1 cellular context compared by ENCODE assay signal in the genomic region with DNA sequence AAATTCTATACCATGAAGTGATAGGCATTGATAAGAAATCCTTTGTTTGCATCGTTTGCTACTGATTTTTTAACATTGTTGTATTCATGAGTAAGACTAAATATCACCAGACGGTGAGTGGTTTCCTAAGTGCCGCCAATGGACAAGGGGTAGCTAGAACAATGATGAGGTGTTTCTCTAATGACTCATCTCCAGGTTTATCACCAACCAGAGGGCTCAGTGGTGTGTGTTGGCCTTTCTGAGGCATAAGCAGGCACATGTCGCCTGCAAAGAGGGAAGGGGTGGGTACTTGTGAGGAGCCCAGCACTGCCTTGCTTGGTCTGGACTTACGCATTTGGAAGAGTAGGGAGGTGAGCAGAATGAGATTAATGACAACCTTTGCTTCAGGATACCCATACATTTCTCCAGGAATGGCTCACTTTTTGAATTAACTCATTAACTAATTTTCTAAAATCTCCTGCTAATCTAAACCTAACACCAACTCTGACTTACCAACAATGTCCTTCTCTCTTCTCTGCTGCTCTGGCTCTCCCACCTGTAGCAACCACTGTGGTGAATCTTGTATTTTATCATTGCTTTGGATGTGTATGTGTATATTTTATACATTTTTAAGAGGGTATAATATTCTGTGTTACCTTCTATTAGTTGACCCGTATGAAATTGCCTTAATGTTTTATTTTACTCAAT.
TF ChIP-seq lines count a peak whose summit lies in the region.

No MANE protein-coding gene starts in this region.

TF ChIP-seq in HEK293, 187 proteins besides CTCF, POLR2A, EP300 and RAD21 (continues in another document):
- TF ChIP-seq ZNF629 (tag by site-specific recombination; IDR thresholded peaks at IDR 0.05) (peak; percentile 86), SCRT1 (tag by site-specific recombination; IDR thresholded peaks at IDR 0.05; ENCODE audit: borderline replicate concordance) (no peak), GLIS1 (tag by site-specific recombination; IDR thresholded peaks at IDR 0.05) (peak; percentile 81), ZNF600 (tag by site-specific recombination; IDR thresholded peaks at IDR 0.05) (peak; percentile 99), PATZ1 (tag by site-specific recombination; IDR thresholded peaks at IDR 0.05) (peak; percentile 23; the same call in 1 of the 2 replicates), KLF10 (tag by site-specific recombination; IDR thresholded peaks at IDR 0.05) (peak; percentile 37), ZBTB17 (tag by site-specific recombination; IDR thresholded peaks at IDR 0.05) (no peak), ZNF639 (tag by site-specific recombination; IDR thresholded peaks at IDR 0.05) (peak; percentile 88), INSM2 (tag by site-specific recombination; IDR thresholded peaks at IDR 0.05) (peak; percentile 92), ZNF843 (tag by site-specific recombination; IDR thresholded peaks at IDR 0.05) (peak; percentile 74), GLI4 (tag by site-specific recombination; IDR thresholded peaks at IDR 0.05) (no peak), SP7 (tag by site-specific recombination; IDR thresholded peaks at IDR 0.05) (peak; percentile 90), ZNF391 (tag by site-specific recombination; IDR thresholded peaks at IDR 0.05; ENCODE audit: borderline replicate concordance, low read depth) (peak; percentile 35; the same call in 1 of the 2 replicates), ZNF366 (tag by site-specific recombination; conservative IDR thresholded peaks at IDR 0.05) (peak; percentile 74), OSR2 (tag by site-specific recombination; IDR thresholded peaks at IDR 0.05) (peak; percentile 88), KLF8 (tag by site-specific recombination; IDR thresholded peaks at IDR 0.05) (peak; percentile 89), ZNF114 (tag by site-specific recombination; IDR thresholded peaks at IDR 0.05) (no peak), ZNF785 (tag by site-specific recombination; IDR thresholded peaks at IDR 0.05) (no peak), ZNF555 (tag by site-specific recombination; conservative IDR thresholded peaks at IDR 0.05) (no peak), ZEB2 (tag by site-specific recombination; IDR thresholded peaks at IDR 0.05) (0 out of 2 replicates have a peak, but pooled peaks have one; percentile 39), GFI1B (tag by site-specific recombination; IDR thresholded peaks at IDR 0.05) (peak; percentile 65; the same call in 1 of the 2 replicates), SP3 (tag by site-specific recombination; IDR thresholded peaks at IDR 0.05) (peak; percentile 61; the same call in 1 of the 2 replicates), SETDB1 (IDR thresholded peaks at IDR 0.05; ENCODE audit: insufficient read length, low read length) (no peak), ZNF157 (tag by site-specific recombination; IDR thresholded peaks at IDR 0.05) (no peak), FEZF1 (tag by site-specific recombination; IDR thresholded peaks at IDR 0.05) (peak; percentile 73), ZBTB20 (tag by site-specific recombination; IDR thresholded peaks at IDR 0.05) (no peak), ZXDB (tag by site-specific recombination; IDR thresholded peaks at IDR 0.05) (peak; percentile 81), ZBTB21 (tag by site-specific recombination; IDR thresholded peaks at IDR 0.05) (0 out of 2 replicates have a peak, but pooled peaks have one; percentile 22)
- TF ChIP-seq, protein P1, sequence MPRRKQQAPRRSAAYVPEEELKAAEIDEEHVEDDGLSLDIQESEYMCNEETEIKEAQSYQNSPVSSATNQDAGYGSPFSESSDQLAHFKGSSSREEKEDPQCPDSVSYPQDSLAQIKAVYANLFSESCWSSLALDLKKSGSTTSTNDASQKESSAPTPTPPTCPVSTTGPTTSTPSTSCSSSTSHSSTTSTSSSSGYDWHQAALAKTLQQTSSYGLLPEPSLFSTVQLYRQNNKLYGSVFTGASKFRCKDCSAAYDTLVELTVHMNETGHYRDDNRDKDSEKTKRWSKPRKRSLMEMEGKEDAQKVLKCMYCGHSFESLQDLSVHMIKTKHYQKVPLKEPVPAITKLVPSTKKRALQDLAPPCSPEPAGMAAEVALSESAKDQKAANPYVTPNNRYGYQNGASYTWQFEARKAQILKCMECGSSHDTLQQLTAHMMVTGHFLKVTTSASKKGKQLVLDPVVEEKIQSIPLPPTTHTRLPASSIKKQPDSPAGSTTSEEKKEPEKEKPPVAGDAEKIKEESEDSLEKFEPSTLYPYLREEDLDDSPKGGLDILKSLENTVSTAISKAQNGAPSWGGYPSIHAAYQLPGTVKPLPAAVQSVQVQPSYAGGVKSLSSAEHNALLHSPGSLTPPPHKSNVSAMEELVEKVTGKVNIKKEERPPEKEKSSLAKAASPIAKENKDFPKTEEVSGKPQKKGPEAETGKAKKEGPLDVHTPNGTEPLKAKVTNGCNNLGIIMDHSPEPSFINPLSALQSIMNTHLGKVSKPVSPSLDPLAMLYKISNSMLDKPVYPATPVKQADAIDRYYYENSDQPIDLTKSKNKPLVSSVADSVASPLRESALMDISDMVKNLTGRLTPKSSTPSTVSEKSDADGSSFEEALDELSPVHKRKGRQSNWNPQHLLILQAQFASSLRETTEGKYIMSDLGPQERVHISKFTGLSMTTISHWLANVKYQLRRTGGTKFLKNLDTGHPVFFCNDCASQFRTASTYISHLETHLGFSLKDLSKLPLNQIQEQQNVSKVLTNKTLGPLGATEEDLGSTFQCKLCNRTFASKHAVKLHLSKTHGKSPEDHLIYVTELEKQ (tag by site-specific recombination; IDR thresholded peaks at IDR 0.05; ENCODE audit: borderline replicate concordance) = peak; percentile 63; the same call in 1 of the 2 replicates
- TF ChIP-seq, protein P2, sequence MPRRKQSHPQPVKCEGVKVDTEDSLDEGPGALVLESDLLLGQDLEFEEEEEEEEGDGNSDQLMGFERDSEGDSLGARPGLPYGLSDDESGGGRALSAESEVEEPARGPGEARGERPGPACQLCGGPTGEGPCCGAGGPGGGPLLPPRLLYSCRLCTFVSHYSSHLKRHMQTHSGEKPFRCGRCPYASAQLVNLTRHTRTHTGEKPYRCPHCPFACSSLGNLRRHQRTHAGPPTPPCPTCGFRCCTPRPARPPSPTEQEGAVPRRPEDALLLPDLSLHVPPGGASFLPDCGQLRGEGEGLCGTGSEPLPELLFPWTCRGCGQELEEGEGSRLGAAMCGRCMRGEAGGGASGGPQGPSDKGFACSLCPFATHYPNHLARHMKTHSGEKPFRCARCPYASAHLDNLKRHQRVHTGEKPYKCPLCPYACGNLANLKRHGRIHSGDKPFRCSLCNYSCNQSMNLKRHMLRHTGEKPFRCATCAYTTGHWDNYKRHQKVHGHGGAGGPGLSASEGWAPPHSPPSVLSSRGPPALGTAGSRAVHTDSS (tag by site-specific recombination; IDR thresholded peaks at IDR 0.05) = no peak
- TF ChIP-seq, protein P3, sequence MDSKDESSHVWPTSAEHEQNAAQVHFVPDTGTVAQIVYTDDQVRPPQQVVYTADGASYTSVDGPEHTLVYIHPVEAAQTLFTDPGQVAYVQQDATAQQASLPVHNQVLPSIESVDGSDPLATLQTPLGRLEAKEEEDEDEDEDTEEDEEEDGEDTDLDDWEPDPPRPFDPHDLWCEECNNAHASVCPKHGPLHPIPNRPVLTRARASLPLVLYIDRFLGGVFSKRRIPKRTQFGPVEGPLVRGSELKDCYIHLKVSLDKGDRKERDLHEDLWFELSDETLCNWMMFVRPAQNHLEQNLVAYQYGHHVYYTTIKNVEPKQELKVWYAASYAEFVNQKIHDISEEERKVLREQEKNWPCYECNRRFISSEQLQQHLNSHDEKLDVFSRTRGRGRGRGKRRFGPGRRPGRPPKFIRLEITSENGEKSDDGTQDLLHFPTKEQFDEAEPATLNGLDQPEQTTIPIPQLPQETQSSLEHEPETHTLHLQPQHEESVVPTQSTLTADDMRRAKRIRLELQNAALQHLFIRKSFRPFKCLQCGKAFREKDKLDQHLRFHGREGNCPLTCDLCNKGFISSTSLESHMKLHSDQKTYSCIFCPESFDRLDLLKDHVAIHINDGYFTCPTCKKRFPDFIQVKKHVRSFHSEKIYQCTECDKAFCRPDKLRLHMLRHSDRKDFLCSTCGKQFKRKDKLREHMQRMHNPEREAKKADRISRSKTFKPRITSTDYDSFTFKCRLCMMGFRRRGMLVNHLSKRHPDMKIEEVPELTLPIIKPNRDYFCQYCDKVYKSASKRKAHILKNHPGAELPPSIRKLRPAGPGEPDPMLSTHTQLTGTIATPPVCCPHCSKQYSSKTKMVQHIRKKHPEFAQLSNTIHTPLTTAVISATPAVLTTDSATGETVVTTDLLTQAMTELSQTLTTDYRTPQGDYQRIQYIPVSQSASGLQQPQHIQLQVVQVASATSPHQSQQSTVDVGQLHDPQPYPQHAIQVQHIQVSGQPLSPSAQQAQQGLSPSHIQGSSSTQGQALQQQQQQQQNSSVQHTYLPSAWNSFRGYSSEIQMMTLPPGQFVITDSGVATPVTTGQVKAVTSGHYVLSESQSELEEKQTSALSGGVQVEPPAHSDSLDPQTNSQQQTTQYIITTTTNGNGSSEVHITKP (tag by site-specific recombination; IDR thresholded peaks at IDR 0.05) = peak; percentile 83
- TF ChIP-seq, protein P4, sequence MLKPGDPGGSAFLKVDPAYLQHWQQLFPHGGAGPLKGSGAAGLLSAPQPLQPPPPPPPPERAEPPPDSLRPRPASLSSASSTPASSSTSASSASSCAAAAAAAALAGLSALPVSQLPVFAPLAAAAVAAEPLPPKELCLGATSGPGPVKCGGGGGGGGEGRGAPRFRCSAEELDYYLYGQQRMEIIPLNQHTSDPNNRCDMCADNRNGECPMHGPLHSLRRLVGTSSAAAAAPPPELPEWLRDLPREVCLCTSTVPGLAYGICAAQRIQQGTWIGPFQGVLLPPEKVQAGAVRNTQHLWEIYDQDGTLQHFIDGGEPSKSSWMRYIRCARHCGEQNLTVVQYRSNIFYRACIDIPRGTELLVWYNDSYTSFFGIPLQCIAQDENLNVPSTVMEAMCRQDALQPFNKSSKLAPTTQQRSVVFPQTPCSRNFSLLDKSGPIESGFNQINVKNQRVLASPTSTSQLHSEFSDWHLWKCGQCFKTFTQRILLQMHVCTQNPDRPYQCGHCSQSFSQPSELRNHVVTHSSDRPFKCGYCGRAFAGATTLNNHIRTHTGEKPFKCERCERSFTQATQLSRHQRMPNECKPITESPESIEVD (tag by site-specific recombination; IDR thresholded peaks at IDR 0.05) = peak; percentile 70
- TF ChIP-seq, protein P5, sequence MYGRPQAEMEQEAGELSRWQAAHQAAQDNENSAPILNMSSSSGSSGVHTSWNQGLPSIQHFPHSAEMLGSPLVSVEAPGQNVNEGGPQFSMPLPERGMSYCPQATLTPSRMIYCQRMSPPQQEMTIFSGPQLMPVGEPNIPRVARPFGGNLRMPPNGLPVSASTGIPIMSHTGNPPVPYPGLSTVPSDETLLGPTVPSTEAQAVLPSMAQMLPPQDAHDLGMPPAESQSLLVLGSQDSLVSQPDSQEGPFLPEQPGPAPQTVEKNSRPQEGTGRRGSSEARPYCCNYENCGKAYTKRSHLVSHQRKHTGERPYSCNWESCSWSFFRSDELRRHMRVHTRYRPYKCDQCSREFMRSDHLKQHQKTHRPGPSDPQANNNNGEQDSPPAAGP (tag by site-specific recombination; IDR thresholded peaks at IDR 0.05) = peak; percentile 87; the same call in 1 of the 2 replicates
- TF ChIP-seq, protein P6, sequence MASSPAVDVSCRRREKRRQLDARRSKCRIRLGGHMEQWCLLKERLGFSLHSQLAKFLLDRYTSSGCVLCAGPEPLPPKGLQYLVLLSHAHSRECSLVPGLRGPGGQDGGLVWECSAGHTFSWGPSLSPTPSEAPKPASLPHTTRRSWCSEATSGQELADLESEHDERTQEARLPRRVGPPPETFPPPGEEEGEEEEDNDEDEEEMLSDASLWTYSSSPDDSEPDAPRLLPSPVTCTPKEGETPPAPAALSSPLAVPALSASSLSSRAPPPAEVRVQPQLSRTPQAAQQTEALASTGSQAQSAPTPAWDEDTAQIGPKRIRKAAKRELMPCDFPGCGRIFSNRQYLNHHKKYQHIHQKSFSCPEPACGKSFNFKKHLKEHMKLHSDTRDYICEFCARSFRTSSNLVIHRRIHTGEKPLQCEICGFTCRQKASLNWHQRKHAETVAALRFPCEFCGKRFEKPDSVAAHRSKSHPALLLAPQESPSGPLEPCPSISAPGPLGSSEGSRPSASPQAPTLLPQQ (tag by site-specific recombination; IDR thresholded peaks at IDR 0.05) = 0 out of 2 replicates have a peak, but pooled peaks have one; percentile 14
